ENCODE assay signal across 8 cellular contexts in genomic region chr12:14775652-14776020, GRCh38. TPM values are rescaled to one million over a fixed set of nuclear protein-coding genes. Genes with fewer than 3 reads are reported as not detected.
DNase-seq lines count a peak whose midpoint lies in the region; ATAC-seq and TF ChIP-seq lines count a peak whose summit lies in the region.

No MANE protein-coding gene starts in this region.

- H3K27me3 ChIP-seq in right atrium auricular region = no peaks in the 10 kb centered on the region
- H3K27me3 ChIP-seq in lower lobe of right lung (ENCODE audit: low read depth) = no peaks in the 10 kb centered on the region
- no peaks in the 10 kb centered on the region for H3K27me3 ChIP-seq in uterus

- H3K27ac ChIP-seq in right atrium auricular region = peak overlapping the region; percentile 95 to 97
- H3K27ac ChIP-seq in lower lobe of right lung = peak overlapping the region; percentile 97
- peak overlapping the region; percentile 91 to 92 for H3K27ac ChIP-seq in uterus
- H3K27ac ChIP-seq in RWPE1 = no peak overlapping the region

- TF ChIP-seq POLR2A in uterus (IDR thresholded peaks at IDR 0.05) = no peak

- peaks cover 0 to 20% of the 10 kb centered on the region in 2 donors for H3K4me1 ChIP-seq in right atrium auricular region
- H3K4me1 ChIP-seq in lower lobe of right lung = peaks cover 23% of the 10 kb centered on the region
- H3K4me1 ChIP-seq in uterus = no peaks in the 10 kb centered on the region

- H3K4me3 ChIP-seq in right atrium auricular region (peak overlapping the region; percentile 70 to 88), astrocyte of the spinal cord (ENCODE audit: low read depth, low read length) (peak overlapping the region; percentile 86), lower lobe of right lung (peak overlapping the region; percentile 75), uterus (peak overlapping the region; percentile 76 to 80)

- CTCF ChIA-PET in RWPE1 (lab: Yijun Ruan, JAX) = no interaction called here

- POLR2A ChIA-PET in RWPE1 (lab: Yijun Ruan, JAX; ENCODE audit: low non-redundant PET) = no interaction called here

- intact Hi-C loops in Right ventricle myocardium inferior (cut with DNase I) = loop anchor here (2.0 kb wide), 2 partner anchors 27 to 65 kb away; partner anchors contain the start of genes C12orf60 and WBP11
- intact Hi-C loops in lower lobe of right lung (cut with DNase I) = no loop called here
- intact Hi-C loops in uterus (cut with DNase I; ENCODE audit: low total_unique reads) = no loop called here

- no peak for TF ChIP-seq CTCF in right atrium auricular region (IDR thresholded peaks at IDR 0.05)
- TF ChIP-seq CTCF in astrocyte of the spinal cord (IDR thresholded peaks at IDR 0.05; ENCODE audit: low read depth, low read length) = no peak
- no peak for TF ChIP-seq CTCF in lower lobe of right lung (IDR thresholded peaks at IDR 0.05)
- no peak for TF ChIP-seq CTCF in uterus (IDR thresholded peaks at IDR 0.05)
- TF ChIP-seq CTCF in RWPE1 (conservative IDR thresholded peaks at IDR 0.05; ENCODE audit: low read depth) = no peak

- DNase-seq in right atrium auricular region (ENCODE audit: low spot score) (no peak), Right ventricle myocardium inferior (ENCODE audit: missing footprints) (no peak), astrocyte of the spinal cord (ENCODE audit: low read depth, low spot score) (no peak), lower lobe of right lung (no peak), uterus (no peak), RWPE1 (ENCODE audit: low spot score) (no peak), NCI-H2029 treated with DMSO at 0.1 percent for 48 hours (lab: John Stamatoyannopoulos, UW) (no peak), UCSD-AML1 (lab: John Stamatoyannopoulos, UW; ENCODE audit: unreplicated experiment) (no peak)

- H3K36me3 ChIP-seq in right atrium auricular region (no peaks in the 10 kb centered on the region), lower lobe of right lung (no peaks in the 10 kb centered on the region), uterus (no peaks in the 10 kb centered on the region)

- H3K9me3 ChIP-seq in right atrium auricular region (no peaks in the 10 kb centered on the region), lower lobe of right lung (no peaks in the 10 kb centered on the region), uterus (no peaks in the 10 kb centered on the region)

- in situ Hi-C loops in astrocyte of the spinal cord (cut with HindIII; ENCODE audit: low sequenced_read_pairs) = no loop called here

- ATAC-seq in Right ventricle myocardium inferior (no peak), lower lobe of right lung (no peak)

RNA-seq across cellular contexts. Expression of gene WBP11, which starts 27.6 kb away (rescaled TPM):
- 10 to 100 TPM; 19.9 to 21.9 TPM for total RNA-seq in right atrium auricular region
- total RNA-seq in Right ventricle myocardium inferior = 48.0 TPM
- total RNA-seq in lower lobe of right lung = 49.3 TPM
- 10 to 100 TPM in 3 of 4 donors, 1 to 10 TPM in 1; 9.5 to 44.0 (median 15.3) TPM for total RNA-seq in uterus

RNA-seq across cellular contexts. Expression of gene C12orf60, which starts 27.8 kb away (rescaled TPM):
- 1 to 10 TPM in 1 of 2 donors, under 1 TPM in 1; 0.90 to 1.1 TPM for total RNA-seq in right atrium auricular region
- total RNA-seq in Right ventricle myocardium inferior = 2.0 TPM
- total RNA-seq in lower lobe of right lung = 0.77 TPM
- total RNA-seq in uterus = 10 to 100 TPM in 1 of 4 donors, 1 to 10 TPM in 1, under 1 TPM in 2; 0.77 to 16.5 (median 0.95) TPM

RNA-seq across cellular contexts. Expression of gene SMCO3, which starts 38.3 kb away (rescaled TPM):
- total RNA-seq in right atrium auricular region (under 1 TPM; 0.33 to 0.43 TPM), Right ventricle myocardium inferior (0.30 TPM), lower lobe of right lung (0.68 TPM), uterus (1 to 10 TPM in 1 of 4 donors, not detected in 3; 2.9 TPM)
